2 cellular contexts compared by ENCODE assay signal in the genomic region with DNA sequence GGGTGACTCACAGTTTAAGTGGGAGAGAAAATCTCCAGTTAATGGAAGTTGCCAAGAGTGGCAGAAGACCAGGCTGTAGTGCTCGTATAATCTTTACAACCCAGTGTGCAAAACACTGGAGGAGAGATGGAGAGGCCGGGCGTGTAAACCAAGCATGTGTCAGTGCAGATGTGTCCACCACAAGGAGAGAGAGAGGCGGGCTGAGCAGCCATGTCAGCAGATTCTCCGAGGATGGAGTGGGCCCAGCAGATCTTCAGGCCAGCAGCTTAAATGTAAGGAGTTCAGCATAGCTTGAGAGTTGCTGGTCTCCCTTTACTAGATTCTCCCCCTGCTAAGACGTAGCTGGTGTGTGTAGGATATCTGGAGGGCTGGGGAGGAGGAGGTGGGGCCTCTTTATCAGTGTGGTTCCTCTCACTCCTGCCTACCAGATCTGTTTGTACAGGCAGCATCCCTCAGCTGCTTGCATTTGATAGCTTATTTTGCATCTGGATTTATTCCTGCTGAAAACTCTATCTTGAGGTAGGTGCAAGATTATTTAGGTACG.
TF ChIP-seq lines count a peak whose summit lies in the region.

No MANE protein-coding gene starts in this region.

TF ChIP-seq in A549, 52 proteins besides CTCF, POLR2A, EP300 and RAD21:
- no peak for TF ChIP-seq CBX2 (IDR thresholded peaks at IDR 0.05; ENCODE audit: borderline replicate concordance, low read depth)
- peak; percentile 25 for TF ChIP-seq MAFK (IDR thresholded peaks at IDR 0.05; ENCODE audit: partially characterized antibody)

TF ChIP-seq in K562, 482 proteins besides CTCF, POLR2A, EP300 and RAD21 (continues in another document):
- TF ChIP-seq ZNF561 (CRISPR knock-in tag; conservative IDR thresholded peaks at IDR 0.05) (no peak), RBM39 (optimal IDR thresholded peaks at IDR 0.05; ENCODE audit: low read depth, low read length) (no peak), MBD2 (IDR thresholded peaks at IDR 0.05; ENCODE audit: borderline replicate concordance, low read depth) (no peak), SMARCE1 (IDR thresholded peaks at IDR 0.05) (peak; percentile 70; the same call in 1 of the 2 replicates), KDM1A (IDR thresholded peaks at IDR 0.05) (peak; percentile 77 to 89), HMGN3 (IDR thresholded peaks at IDR 0.05; ENCODE audit: borderline replicate concordance, extremely low read depth, insufficient read length, low read depth, low read length) (no peak), CBX3 (IDR thresholded peaks at IDR 0.05; ENCODE audit: borderline replicate concordance in 1 of 2, low read length in 2 of 2) (0 out of 3 replicates have a peak, but pooled peaks of 1 of the 2 experiments have one; percentile 35), SP1 (CRISPR knock-in tag; IDR thresholded peaks at IDR 0.05) (no peak), SMAD1 (IDR thresholded peaks at IDR 0.05; ENCODE audit: low read depth, low read length, partially characterized antibody) (peak; percentile 33), SETDB1 (IDR thresholded peaks at IDR 0.05; ENCODE audit: low read length) (no peak), BCL6 (CRISPR knock-in tag; IDR thresholded peaks at IDR 0.05) (no peak), POU5F1 (IDR thresholded peaks at IDR 0.05; ENCODE audit: borderline replicate concordance, low read depth, low read length, partially characterized antibody) (no peak), MTA3 (IDR thresholded peaks at IDR 0.05; ENCODE audit: borderline replicate concordance) (peak; percentile 71; the same call in 1 of the 2 replicates), SMARCC2 (IDR thresholded peaks at IDR 0.05; ENCODE audit: low read depth) (peak; percentile 40; the same call in 1 of the 2 replicates), ILF3 (IDR thresholded peaks at IDR 0.05; ENCODE audit: borderline replicate concordance) (no peak), NFIC (IDR thresholded peaks at IDR 0.05) (peak; percentile 85), PML (IDR thresholded peaks at IDR 0.05; ENCODE audit: low read length) (peak; percentile 88), MTA2 (IDR thresholded peaks at IDR 0.05; ENCODE audit: low read depth) (peak; percentile 94), ZNF311 (CRISPR knock-in tag; IDR thresholded peaks at IDR 0.05) (no peak), FOSL1 (tag; conservative IDR thresholded peaks at IDR 0.05) (0 out of 2 replicates have a peak, but pooled peaks have one; percentile 25), CREB1 (IDR thresholded peaks at IDR 0.05) (peak; percentile 57), CREB1 (CRISPR knock-in tag; IDR thresholded peaks at IDR 0.05) (no peak), CREM (IDR thresholded peaks at IDR 0.05; ENCODE audit: low read depth) (peak; percentile 36; the same call in 1 of the 2 replicates), NFE2 (IDR thresholded peaks at IDR 0.05; ENCODE audit: low read depth) (no peak)
- TF ChIP-seq, protein P1, sequence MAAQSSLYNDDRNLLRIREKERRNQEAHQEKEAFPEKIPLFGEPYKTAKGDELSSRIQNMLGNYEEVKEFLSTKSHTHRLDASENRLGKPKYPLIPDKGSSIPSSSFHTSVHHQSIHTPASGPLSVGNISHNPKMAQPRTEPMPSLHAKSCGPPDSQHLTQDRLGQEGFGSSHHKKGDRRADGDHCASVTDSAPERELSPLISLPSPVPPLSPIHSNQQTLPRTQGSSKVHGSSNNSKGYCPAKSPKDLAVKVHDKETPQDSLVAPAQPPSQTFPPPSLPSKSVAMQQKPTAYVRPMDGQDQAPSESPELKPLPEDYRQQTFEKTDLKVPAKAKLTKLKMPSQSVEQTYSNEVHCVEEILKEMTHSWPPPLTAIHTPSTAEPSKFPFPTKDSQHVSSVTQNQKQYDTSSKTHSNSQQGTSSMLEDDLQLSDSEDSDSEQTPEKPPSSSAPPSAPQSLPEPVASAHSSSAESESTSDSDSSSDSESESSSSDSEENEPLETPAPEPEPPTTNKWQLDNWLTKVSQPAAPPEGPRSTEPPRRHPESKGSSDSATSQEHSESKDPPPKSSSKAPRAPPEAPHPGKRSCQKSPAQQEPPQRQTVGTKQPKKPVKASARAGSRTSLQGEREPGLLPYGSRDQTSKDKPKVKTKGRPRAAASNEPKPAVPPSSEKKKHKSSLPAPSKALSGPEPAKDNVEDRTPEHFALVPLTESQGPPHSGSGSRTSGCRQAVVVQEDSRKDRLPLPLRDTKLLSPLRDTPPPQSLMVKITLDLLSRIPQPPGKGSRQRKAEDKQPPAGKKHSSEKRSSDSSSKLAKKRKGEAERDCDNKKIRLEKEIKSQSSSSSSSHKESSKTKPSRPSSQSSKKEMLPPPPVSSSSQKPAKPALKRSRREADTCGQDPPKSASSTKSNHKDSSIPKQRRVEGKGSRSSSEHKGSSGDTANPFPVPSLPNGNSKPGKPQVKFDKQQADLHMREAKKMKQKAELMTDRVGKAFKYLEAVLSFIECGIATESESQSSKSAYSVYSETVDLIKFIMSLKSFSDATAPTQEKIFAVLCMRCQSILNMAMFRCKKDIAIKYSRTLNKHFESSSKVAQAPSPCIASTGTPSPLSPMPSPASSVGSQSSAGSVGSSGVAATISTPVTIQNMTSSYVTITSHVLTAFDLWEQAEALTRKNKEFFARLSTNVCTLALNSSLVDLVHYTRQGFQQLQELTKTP (IDR thresholded peaks at IDR 0.05; ENCODE audit: low read depth in 1 of 2, partially characterized antibody in 2 of 2), result peak in 1 of 2 experiments; percentile 28
- TF ChIP-seq, protein P2, sequence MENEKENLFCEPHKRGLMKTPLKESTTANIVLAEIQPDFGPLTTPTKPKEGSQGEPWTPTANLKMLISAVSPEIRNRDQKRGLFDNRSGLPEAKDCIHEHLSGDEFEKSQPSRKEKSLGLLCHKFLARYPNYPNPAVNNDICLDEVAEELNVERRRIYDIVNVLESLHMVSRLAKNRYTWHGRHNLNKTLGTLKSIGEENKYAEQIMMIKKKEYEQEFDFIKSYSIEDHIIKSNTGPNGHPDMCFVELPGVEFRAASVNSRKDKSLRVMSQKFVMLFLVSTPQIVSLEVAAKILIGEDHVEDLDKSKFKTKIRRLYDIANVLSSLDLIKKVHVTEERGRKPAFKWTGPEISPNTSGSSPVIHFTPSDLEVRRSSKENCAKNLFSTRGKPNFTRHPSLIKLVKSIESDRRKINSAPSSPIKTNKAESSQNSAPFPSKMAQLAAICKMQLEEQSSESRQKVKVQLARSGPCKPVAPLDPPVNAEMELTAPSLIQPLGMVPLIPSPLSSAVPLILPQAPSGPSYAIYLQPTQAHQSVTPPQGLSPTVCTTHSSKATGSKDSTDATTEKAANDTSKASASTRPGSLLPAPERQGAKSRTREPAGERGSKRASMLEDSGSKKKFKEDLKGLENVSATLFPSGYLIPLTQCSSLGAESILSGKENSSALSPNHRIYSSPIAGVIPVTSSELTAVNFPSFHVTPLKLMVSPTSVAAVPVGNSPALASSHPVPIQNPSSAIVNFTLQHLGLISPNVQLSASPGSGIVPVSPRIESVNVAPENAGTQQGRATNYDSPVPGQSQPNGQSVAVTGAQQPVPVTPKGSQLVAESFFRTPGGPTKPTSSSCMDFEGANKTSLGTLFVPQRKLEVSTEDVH (IDR thresholded peaks at IDR 0.05; ENCODE audit: low read depth, partially characterized antibody), result no peak
- TF ChIP-seq, protein P3, sequence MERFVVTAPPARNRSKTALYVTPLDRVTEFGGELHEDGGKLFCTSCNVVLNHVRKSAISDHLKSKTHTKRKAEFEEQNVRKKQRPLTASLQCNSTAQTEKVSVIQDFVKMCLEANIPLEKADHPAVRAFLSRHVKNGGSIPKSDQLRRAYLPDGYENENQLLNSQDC (CRISPR knock-in tag; IDR thresholded peaks at IDR 0.05), result no peak
- TF ChIP-seq, protein P4, sequence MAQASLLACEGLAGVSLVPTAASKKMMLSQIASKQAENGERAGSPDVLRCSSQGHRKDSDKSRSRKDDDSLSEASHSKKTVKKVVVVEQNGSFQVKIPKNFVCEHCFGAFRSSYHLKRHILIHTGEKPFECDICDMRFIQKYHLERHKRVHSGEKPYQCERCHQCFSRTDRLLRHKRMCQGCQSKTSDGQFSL (CRISPR knock-in tag; IDR thresholded peaks at IDR 0.05), result no peak
- TF ChIP-seq, protein P4 (tag; IDR thresholded peaks at IDR 0.05), result no peak
- TF ChIP-seq, protein P5, sequence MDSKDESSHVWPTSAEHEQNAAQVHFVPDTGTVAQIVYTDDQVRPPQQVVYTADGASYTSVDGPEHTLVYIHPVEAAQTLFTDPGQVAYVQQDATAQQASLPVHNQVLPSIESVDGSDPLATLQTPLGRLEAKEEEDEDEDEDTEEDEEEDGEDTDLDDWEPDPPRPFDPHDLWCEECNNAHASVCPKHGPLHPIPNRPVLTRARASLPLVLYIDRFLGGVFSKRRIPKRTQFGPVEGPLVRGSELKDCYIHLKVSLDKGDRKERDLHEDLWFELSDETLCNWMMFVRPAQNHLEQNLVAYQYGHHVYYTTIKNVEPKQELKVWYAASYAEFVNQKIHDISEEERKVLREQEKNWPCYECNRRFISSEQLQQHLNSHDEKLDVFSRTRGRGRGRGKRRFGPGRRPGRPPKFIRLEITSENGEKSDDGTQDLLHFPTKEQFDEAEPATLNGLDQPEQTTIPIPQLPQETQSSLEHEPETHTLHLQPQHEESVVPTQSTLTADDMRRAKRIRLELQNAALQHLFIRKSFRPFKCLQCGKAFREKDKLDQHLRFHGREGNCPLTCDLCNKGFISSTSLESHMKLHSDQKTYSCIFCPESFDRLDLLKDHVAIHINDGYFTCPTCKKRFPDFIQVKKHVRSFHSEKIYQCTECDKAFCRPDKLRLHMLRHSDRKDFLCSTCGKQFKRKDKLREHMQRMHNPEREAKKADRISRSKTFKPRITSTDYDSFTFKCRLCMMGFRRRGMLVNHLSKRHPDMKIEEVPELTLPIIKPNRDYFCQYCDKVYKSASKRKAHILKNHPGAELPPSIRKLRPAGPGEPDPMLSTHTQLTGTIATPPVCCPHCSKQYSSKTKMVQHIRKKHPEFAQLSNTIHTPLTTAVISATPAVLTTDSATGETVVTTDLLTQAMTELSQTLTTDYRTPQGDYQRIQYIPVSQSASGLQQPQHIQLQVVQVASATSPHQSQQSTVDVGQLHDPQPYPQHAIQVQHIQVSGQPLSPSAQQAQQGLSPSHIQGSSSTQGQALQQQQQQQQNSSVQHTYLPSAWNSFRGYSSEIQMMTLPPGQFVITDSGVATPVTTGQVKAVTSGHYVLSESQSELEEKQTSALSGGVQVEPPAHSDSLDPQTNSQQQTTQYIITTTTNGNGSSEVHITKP (IDR thresholded peaks at IDR 0.05; ENCODE audit: partially characterized antibody), result peak; percentile 21
- TF ChIP-seq, protein P6, sequence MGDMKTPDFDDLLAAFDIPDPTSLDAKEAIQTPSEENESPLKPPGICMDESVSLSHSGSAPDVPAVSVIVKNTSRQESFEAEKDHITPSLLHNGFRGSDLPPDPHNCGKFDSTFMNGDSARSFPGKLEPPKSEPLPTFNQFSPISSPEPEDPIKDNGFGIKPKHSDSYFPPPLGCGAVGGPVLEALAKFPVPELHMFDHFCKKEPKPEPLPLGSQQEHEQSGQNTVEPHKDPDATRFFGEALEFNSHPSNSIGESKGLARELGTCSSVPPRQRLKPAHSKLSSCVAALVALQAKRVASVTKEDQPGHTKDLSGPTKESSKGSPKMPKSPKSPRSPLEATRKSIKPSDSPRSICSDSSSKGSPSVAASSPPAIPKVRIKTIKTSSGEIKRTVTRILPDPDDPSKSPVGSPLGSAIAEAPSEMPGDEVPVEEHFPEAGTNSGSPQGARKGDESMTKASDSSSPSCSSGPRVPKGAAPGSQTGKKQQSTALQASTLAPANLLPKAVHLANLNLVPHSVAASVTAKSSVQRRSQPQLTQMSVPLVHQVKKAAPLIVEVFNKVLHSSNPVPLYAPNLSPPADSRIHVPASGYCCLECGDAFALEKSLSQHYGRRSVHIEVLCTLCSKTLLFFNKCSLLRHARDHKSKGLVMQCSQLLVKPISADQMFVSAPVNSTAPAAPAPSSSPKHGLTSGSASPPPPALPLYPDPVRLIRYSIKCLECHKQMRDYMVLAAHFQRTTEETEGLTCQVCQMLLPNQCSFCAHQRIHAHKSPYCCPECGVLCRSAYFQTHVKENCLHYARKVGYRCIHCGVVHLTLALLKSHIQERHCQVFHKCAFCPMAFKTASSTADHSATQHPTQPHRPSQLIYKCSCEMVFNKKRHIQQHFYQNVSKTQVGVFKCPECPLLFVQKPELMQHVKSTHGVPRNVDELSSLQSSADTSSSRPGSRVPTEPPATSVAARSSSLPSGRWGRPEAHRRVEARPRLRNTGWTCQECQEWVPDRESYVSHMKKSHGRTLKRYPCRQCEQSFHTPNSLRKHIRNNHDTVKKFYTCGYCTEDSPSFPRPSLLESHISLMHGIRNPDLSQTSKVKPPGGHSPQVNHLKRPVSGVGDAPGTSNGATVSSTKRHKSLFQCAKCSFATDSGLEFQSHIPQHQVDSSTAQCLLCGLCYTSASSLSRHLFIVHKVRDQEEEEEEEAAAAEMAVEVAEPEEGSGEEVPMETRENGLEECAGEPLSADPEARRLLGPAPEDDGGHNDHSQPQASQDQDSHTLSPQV (IDR thresholded peaks at IDR 0.05), result 0 out of 2 replicates have a peak, but pooled peaks have one; percentile 45
- TF ChIP-seq, protein P7, sequence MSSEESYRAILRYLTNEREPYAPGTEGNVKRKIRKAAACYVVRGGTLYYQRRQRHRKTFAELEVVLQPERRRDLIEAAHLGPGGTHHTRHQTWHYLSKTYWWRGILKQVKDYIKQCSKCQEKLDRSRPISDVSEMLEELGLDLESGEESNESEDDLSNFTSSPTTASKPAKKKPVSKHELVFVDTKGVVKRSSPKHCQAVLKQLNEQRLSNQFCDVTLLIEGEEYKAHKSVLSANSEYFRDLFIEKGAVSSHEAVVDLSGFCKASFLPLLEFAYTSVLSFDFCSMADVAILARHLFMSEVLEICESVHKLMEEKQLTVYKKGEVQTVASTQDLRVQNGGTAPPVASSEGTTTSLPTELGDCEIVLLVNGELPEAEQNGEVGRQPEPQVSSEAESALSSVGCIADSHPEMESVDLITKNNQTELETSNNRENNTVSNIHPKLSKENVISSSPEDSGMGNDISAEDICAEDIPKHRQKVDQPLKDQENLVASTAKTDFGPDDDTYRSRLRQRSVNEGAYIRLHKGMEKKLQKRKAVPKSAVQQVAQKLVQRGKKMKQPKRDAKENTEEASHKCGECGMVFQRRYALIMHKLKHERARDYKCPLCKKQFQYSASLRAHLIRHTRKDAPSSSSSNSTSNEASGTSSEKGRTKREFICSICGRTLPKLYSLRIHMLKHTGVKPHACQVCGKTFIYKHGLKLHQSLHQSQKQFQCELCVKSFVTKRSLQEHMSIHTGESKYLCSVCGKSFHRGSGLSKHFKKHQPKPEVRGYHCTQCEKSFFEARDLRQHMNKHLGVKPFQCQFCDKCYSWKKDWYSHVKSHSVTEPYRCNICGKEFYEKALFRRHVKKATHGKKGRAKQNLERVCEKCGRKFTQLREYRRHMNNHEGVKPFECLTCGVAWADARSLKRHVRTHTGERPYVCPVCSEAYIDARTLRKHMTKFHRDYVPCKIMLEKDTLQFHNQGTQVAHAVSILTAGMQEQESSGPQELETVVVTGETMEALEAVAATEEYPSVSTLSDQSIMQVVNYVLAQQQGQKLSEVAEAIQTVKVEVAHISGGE (CRISPR knock-in tag; IDR thresholded peaks at IDR 0.05), result peak in 1 of 3 experiments; percentile 45; a peak in 1 of 6 replicates
- TF ChIP-seq, protein P8, sequence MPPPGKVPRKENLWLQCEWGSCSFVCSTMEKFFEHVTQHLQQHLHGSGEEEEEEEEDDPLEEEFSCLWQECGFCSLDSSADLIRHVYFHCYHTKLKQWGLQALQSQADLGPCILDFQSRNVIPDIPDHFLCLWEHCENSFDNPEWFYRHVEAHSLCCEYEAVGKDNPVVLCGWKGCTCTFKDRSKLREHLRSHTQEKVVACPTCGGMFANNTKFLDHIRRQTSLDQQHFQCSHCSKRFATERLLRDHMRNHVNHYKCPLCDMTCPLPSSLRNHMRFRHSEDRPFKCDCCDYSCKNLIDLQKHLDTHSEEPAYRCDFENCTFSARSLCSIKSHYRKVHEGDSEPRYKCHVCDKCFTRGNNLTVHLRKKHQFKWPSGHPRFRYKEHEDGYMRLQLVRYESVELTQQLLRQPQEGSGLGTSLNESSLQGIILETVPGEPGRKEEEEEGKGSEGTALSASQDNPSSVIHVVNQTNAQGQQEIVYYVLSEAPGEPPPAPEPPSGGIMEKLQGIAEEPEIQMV (tag; conservative IDR thresholded peaks at IDR 0.05; ENCODE audit: low read depth), result no peak
